ENCODE assay signal across 10 cellular contexts in the genomic region with DNA sequence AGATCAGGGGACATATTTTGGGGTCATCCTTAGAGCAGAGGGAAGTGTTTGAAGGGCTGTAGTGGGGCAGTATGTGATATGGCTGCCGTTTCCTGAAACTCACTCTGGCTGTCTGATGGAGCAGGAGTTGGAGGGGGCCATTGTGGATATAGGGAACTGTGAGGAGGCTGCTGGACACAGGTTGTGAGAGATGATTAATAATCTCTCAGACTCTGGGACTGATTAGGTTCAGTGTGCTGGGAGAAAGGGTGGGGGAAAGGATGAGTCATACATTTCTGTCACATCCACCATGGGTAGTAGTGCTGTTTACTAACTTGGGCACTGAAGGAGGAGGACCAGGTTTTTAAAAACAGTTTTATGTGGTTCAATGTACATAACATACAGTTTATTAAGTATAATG. TPM values are rescaled to one million over a fixed set of nuclear protein-coding genes. Genes with fewer than 3 reads are reported as not detected.
DNase-seq lines count a peak whose midpoint lies in the region; ATAC-seq and FAIRE-seq lines count a peak whose summit lies in the region.
"Had no signal": no experiment of that assay in that cellular context is flagged by ENCODE, and none has a peak within 500 bp of the region (broad histone marks: within the 10 kb centered on the region; RNA-seq: fewer than 3 reads in every experiment).

No MANE protein-coding gene starts in this region.

- H3K27me3 Mint-ChIP-seq in activated naive CD4-positive, alpha-beta T cell treated with anti-CD3 and anti-CD28 coated beads for 36 hours (ENCODE audit: low read depth), result no peaks in the 10 kb centered on the region
- H3K27me3 Mint-ChIP-seq in central memory CD8-positive, alpha-beta T cell, result no peaks in the 10 kb centered on the region
- H3K27me3 Mint-ChIP-seq: CD4-positive, alpha-beta memory T cell had no signal

- FAIRE-seq in small intestine (lab: Jason Lieb, UNC), result no peak

- H3K36me3 Mint-ChIP-seq in activated naive CD4-positive, alpha-beta T cell treated with anti-CD3 and anti-CD28 coated beads for 36 hours (ENCODE audit: low read depth), result no peaks in the 10 kb centered on the region
- H3K36me3 Mint-ChIP-seq in central memory CD8-positive, alpha-beta T cell (ENCODE audit: insufficient read depth), result peaks cover 4% of the 10 kb centered on the region
- H3K36me3 Mint-ChIP-seq: CD4-positive, alpha-beta memory T cell had no signal

- H3K36me3 ChIP-seq in small intestine (ENCODE audit: control insufficient read depth in 2 of 2, insufficient read depth in 2 of 2, low read length in 2 of 2), result no peaks in the 10 kb centered on the region
- H3K36me3 ChIP-seq: esophagus squamous epithelium had no signal

- intact Hi-C loops in activated naive CD4-positive, alpha-beta T cell treated with anti-CD3 and anti-CD28 coated beads for 36 hours (cut with micrococcal nuclease), result loop anchor here (5.0 to 10.0 kb wide), 3 partner anchors 462 to 1610 kb away; partner anchors contain the start of genes FRY and SLC7A1

- H3K4me1 ChIP-seq in small intestine (ENCODE audit: control insufficient read depth in 2 of 2, insufficient read depth in 1 of 2, low read depth in 1 of 2, low read length in 1 of 2), result peaks cover 2 to 5% of the 10 kb centered on the region in 2 donors

- H3K9me3 Mint-ChIP-seq in activated naive CD4-positive, alpha-beta T cell treated with anti-CD3 and anti-CD28 coated beads for 36 hours, result no peaks in the 10 kb centered on the region
- H3K9me3 Mint-ChIP-seq in central memory CD8-positive, alpha-beta T cell, result no peaks in the 10 kb centered on the region
- H3K9me3 Mint-ChIP-seq: CD4-positive, alpha-beta memory T cell had no signal

- CTCF ChIA-PET in activated naive CD4-positive, alpha-beta T cell treated with anti-CD3 and anti-CD28 coated beads for 36 hours (lab: Charles Lee), result no interaction called here

- no peak overlapping the region for H3K27ac ChIP-seq in small intestine (ENCODE audit: low read depth in 1 of 2, low read length in 1 of 2)
- H3K27ac ChIP-seq: esophagus squamous epithelium had no signal

- no peak overlapping the region for H3K4me3 ChIP-seq in small intestine (ENCODE audit: low read depth in 1 of 2, low read length in 2 of 2)
- H3K4me3 ChIP-seq: esophagus squamous epithelium had no signal

- no peak for ATAC-seq in central memory CD8-positive, alpha-beta T cell (replicated peaks; ENCODE audit: extremely low read depth, poor library complexity, severe bottlenecking)

- 77 to 91% (median 82%) methylated on average over 1 of the region's 1 CpG for WGBS in small intestine, 3 donors

- DNase-seq in activated naive CD4-positive, alpha-beta T cell treated with anti-CD3 and anti-CD28 coated beads for 36 hours, result peak; percentile 18
- no peak for DNase-seq in activated naive CD4-positive, alpha-beta T cell (lab: John Stamatoyannopoulos, UW)
- DNase-seq in NCI-H69 (lab: John Stamatoyannopoulos, UW), result peak; percentile 67
- no peak for DNase-seq in central memory CD8-positive, alpha-beta T cell (ENCODE audit: low spot score in 2 of 2)
- DNase-seq in small intestine, result peak; percentile 17
- no peak for DNase-seq in superior temporal gyrus (ENCODE audit: extremely low spot score)
- DNase-seq in NCI-H2029 treated with DMSO at 0.1 percent for 48 hours (lab: John Stamatoyannopoulos, UW), result no peak
- DNase-seq in NCI-H526 (lab: John Stamatoyannopoulos, UW), result no peak
- DNase-seq: CD4-positive, alpha-beta memory T cell; esophagus squamous epithelium had no signal

- H3K27me3 ChIP-seq in small intestine (ENCODE audit: control insufficient read depth in 2 of 2, insufficient read depth in 2 of 2, low read length in 2 of 2), result no peaks in the 10 kb centered on the region
- H3K27me3 ChIP-seq: esophagus squamous epithelium had no signal

- peaks cover 19% of the 10 kb centered on the region for H3K4me1 Mint-ChIP-seq in activated naive CD4-positive, alpha-beta T cell treated with anti-CD3 and anti-CD28 coated beads for 36 hours (ENCODE audit: low read depth)
- H3K4me1 Mint-ChIP-seq in central memory CD8-positive, alpha-beta T cell, result peaks cover 23% of the 10 kb centered on the region

- no peaks in the 10 kb centered on the region for H3K9me3 ChIP-seq in small intestine (ENCODE audit: control insufficient read depth, low read depth)
- H3K9me3 ChIP-seq: esophagus squamous epithelium had no signal

- H3K4me3 Mint-ChIP-seq in activated naive CD4-positive, alpha-beta T cell treated with anti-CD3 and anti-CD28 coated beads for 36 hours, result no peak overlapping the region
- no peak overlapping the region for H3K4me3 Mint-ChIP-seq in central memory CD8-positive, alpha-beta T cell

- no peak overlapping the region for H3K27ac Mint-ChIP-seq in activated naive CD4-positive, alpha-beta T cell treated with anti-CD3 and anti-CD28 coated beads for 36 hours
- peak overlapping the region; percentile 33 for H3K27ac Mint-ChIP-seq in central memory CD8-positive, alpha-beta T cell (ENCODE audit: low read depth)

RNA-seq across cellular contexts. Expression of gene B3GLCT, which starts 4.8 kb away (rescaled TPM):
- total RNA-seq in activated naive CD4-positive, alpha-beta T cell treated with anti-CD3 and anti-CD28 coated beads for 36 hours, result 1 to 10 TPM; 1.2 to 1.5 TPM
- 1 to 10 TPM; 1.6 to 2.1 (median 1.6) TPM for polyA plus RNA-seq in small intestine

RNA-seq across cellular contexts. Expression of gene HSPH1, which starts 42.9 kb away (rescaled TPM):
- 100 to 1,000 TPM; 122 to 150 TPM for total RNA-seq in activated naive CD4-positive, alpha-beta T cell treated with anti-CD3 and anti-CD28 coated beads for 36 hours
- 10 to 100 TPM in 1 of 3 donors, 1 to 10 TPM in 2; 8.5 to 25.7 (median 8.9) TPM for polyA plus RNA-seq in small intestine

Comparison
In these comparisons a context has a peak if more than half of its experiments do, and no peak if none do; other contexts are left out.
1. DNase-seq: peak in activated naive CD4-positive, alpha-beta T cell treated with anti-CD3 and anti-CD28 coated beads for 36 hours (single experiment), NCI-H69 (single experiment) and small intestine (single experiment); none in activated naive CD4-positive, alpha-beta T cell (0 of 4), central memory CD8-positive, alpha-beta T cell (0 of 2), superior temporal gyrus (single experiment), NCI-H2029 treated with DMSO at 0.1 percent for 48 hours (single experiment) and NCI-H526 (0 of 2).